In the genomic region with DNA sequence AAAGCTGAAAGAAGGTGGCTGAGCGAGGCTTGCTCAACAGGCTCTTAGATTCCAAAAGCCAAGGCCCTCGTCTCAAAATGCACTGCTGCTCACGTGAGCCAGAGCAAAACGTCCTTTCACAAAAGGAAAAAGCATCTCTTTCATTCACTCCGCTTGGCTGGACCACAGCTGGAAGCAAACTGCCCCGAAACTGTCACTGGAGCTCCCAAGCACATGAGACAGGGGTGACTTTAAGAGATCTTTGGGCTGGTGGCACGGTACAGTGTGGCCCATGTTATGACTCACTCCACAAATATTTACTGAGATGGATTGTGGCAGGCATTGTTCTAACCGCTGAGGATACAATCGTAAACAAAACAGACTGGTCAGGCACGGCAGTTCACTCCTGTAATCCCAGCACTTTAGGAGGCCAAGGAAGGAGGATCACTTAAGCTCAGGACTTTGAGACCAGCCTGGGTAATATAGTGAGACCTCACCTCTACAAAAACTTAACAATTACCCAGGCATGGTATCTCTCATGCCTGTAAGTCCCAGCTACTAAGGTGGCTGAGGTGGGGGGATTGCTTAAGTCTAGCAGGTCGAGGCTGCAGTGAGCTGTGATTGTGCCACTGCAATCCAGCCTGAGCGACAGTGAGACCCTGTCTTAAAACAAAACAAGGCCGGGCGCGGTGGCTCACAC, we compare ENCODE assay signal across 8 cellular contexts. TPM values are rescaled to one million over a fixed set of nuclear protein-coding genes. Genes with fewer than 3 reads are reported as not detected.
DNase-seq lines count a peak whose midpoint lies in the region; ATAC-seq and TF ChIP-seq lines count a peak whose summit lies in the region.

No MANE protein-coding gene starts in this region.

- no peak for TF ChIP-seq CTCF in NB4 (IDR thresholded peaks at IDR 0.05; ENCODE audit: low read depth, low read length)
- no peak for TF ChIP-seq CTCF in right lobe of liver (IDR thresholded peaks at IDR 0.05)
- TF ChIP-seq CTCF in tibial nerve (IDR thresholded peaks at IDR 0.05): no peak
- no peak for TF ChIP-seq CTCF in omental fat pad (IDR thresholded peaks at IDR 0.05)

- intact Hi-C loops in right lobe of liver (cut with DNase I): no loop called here

- H3K27ac ChIP-seq in caudate nucleus (ENCODE audit: low read depth, low read length): peak overlapping the region; percentile 74
- H3K27ac ChIP-seq in right lobe of liver: peak overlapping the region; percentile 84 to 98 (median 90)
- H3K27ac ChIP-seq in tibial nerve: peak overlapping the region; percentile 45 to 99 (median 74)

- no peaks in the 10 kb centered on the region for H3K9me3 ChIP-seq in right lobe of liver
- no peaks in the 10 kb centered on the region for H3K9me3 ChIP-seq in tibial nerve

- H3K27me3 ChIP-seq in right lobe of liver (no peaks in the 10 kb centered on the region), tibial nerve (no peaks in the 10 kb centered on the region)

- no peak for TF ChIP-seq POLR2A in NB4 (IDR thresholded peaks at IDR 0.05; ENCODE audit: extremely low read depth, insufficient read length)
- TF ChIP-seq POLR2A in right lobe of liver (IDR thresholded peaks at IDR 0.05): no peak
- peak in 1 of 2 donors; percentile 11 for TF ChIP-seq POLR2A in tibial nerve (IDR thresholded peaks at IDR 0.05)

- ATAC-seq in right lobe of liver: peak; percentile 40 to 63 (median 54)
- no peak for ATAC-seq in HG03432 (IDR thresholded peaks at IDR 0.05; ENCODE audit: unreplicated experiment)
- no peak for ATAC-seq in omental fat pad (ENCODE audit: low FRiP score)

- peak; percentile 61 to 81 for TF ChIP-seq EP300 in tibial nerve (IDR thresholded peaks at IDR 0.05)

- H3K4me3 ChIP-seq in NB4 (ENCODE audit: low read depth, low read length) (no peak overlapping the region), right lobe of liver (no peak overlapping the region), tibial nerve (no peak overlapping the region)

- 27% methylated on average over 11 of the region's 15 CpGs for WGBS in right lobe of liver (ENCODE audit: insufficient coverage, low coverage, low lambda C conversion rate, missing lambda C conversion rate)
- 41 to 44% methylated on average over 14 to 15 of the region's 15 CpGs for WGBS in tibial nerve, 2 donors

- DNase-seq in DMS53 treated with DMSO at 0.1 percent for 48 hours (lab: John Stamatoyannopoulos, UW; ENCODE audit: unreplicated experiment) (peak; percentile 54), NB4 (ENCODE audit: low read depth) (peak; percentile 50), caudate nucleus (lab: John Stamatoyannopoulos, UW) (peak in 27 of 61 donors; percentile 11 to 56 (median 30)), right lobe of liver (peak in 2 of 3 donors; percentile 73 to 76), tibial nerve (ENCODE audit: low spot score in 2 of 2) (peak in 1 of 2 donors; percentile 64), NCI-H128 (lab: John Stamatoyannopoulos, UW; ENCODE audit: unreplicated experiment) (no peak), omental fat pad (ENCODE audit: low spot score) (no peak)

- H3K4me1 ChIP-seq in right lobe of liver (peaks cover 0 to 39% (median 8%) of the 10 kb centered on the region in 4 donors), tibial nerve (peaks cover 0 to 48% (median 16%) of the 10 kb centered on the region in 4 donors)

- no peaks in the 10 kb centered on the region for H3K36me3 ChIP-seq in right lobe of liver
- H3K36me3 ChIP-seq in tibial nerve: no peaks in the 10 kb centered on the region

RNA-seq across cellular contexts. Expression of a gene that starts 3.6 kb away (rescaled TPM):
- total RNA-seq in right lobe of liver (10 to 100 TPM in 5 of 6 experiments, 1 to 10 TPM in 1; 8.1 to 32.9 (median 19.8) TPM), tibial nerve (10 to 100 TPM; 48.5 to 60.3 (median 55.1) TPM), omental fat pad (10 to 100 TPM; 30.8 to 58.5 (median 45.1) TPM)

RNA-seq across cellular contexts. Expression of a gene that starts 23.7 kb away (rescaled TPM):
- total RNA-seq in right lobe of liver: 10 to 100 TPM in 3 of 6 experiments, 1 to 10 TPM in 3; 2.6 to 30.6 (median 11.0) TPM
- 100 to 1,000 TPM in 2 of 4 donors, 10 to 100 TPM in 2; 68.1 to 110 (median 96.8) TPM for total RNA-seq in tibial nerve
- total RNA-seq in omental fat pad: 100 to 1,000 TPM in 3 of 4 donors, 10 to 100 TPM in 1; 73.9 to 334 (median 202) TPM

Comparison
In these comparisons a context has a peak if more than half of its experiments do, and no peak if none do; other contexts are left out.
1. DNase-seq: peak in DMS53 treated with DMSO at 0.1 percent for 48 hours (single experiment), NB4 (single experiment) and right lobe of liver (2 of 3); none in NCI-H128 (single experiment) and omental fat pad (single experiment).
2. ATAC-seq: peak in right lobe of liver (4 of 4); none in HG03432 (single experiment) and omental fat pad (single experiment).
3. Peak in every context shown above with its lines, with median percentiles within 50 percentile points of each other: H3K27ac ChIP-seq.